In the genomic region with DNA sequence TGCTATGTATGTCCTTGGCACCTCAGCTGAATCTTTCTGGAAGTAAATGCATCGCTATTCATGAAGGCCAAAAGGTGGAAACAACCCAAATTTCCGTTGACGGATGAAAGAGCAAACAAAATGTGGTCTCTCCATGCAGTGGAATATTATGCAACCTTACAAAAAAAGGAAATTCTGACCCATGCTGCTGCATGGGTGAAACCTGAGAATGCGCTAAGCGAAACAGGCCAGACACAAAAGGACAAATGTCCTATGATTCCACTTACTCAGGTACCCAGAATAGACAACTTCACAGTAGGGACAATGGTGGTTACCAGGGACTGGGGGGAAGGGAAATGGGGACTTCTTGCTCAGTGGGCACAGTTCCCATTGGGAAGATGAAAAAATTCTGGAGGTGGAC, we compare ENCODE assay signal across 20 cellular contexts.
DNase-seq lines count a peak whose midpoint lies in the region; ATAC-seq, FAIRE-seq and TF ChIP-seq lines count a peak whose summit lies in the region.
"Had no signal": no experiment of that assay in that cellular context is flagged by ENCODE, and none has a peak within 500 bp of the region (broad histone marks: within the 10 kb centered on the region; RNA-seq: fewer than 3 reads in every experiment).

No MANE protein-coding gene starts in this region.

- peak; percentile 13 to 42 for TF ChIP-seq RAD21 in liver (IDR thresholded peaks at IDR 0.05)
- TF ChIP-seq RAD21 in HepG2 (CRISPR knock-in tag; IDR thresholded peaks at IDR 0.05) = no peak
- TF ChIP-seq RAD21 in neural cell (conservative IDR thresholded peaks at IDR 0.05) = no peak

- FAIRE-seq in HepG2 (lab: Jason Lieb, UNC) = no peak
- FAIRE-seq: H1 had no signal

- peaks cover 0 to 6% (median 4%) of the 10 kb centered on the region in 3 donors for H3K36me3 Mint-ChIP-seq in immature natural killer cell
- no peaks in the 10 kb centered on the region for H3K36me3 Mint-ChIP-seq in T-helper 2 cell treated with Interferon-gamma antibody and Interleukin-4, amounts not matched to agents 5 μg/mL and 100 μg/mL, for 36 hours (ENCODE audit: low read depth)

- BruUV-seq in HepG2 (replicated peaks; lab: Mats Ljungman, UMichigan) = no TSS peak

- CTCF ChIA-PET in HepG2 (lab: Yijun Ruan, JAX; ENCODE audit: low intra/inter-chr PET ratio, low total read pairs) = no interaction called here

- in situ Hi-C loops in HepG2 (cut with HindIII; ENCODE audit: extremely low pct_ligation_motif_present, low pct_unique_long_range_greater_than_20kb) = no loop called here

- H3K27ac ChIP-seq in liver (ENCODE audit: low read depth in 1 of 2, low read length in 2 of 2) (no peak overlapping the region), HepG2 (ENCODE audit: extremely low read length, insufficient read depth, low read length) (no peak overlapping the region), neural cell (ENCODE audit: low read length) (no peak overlapping the region)
- H3K27ac ChIP-seq: BLaER1 had no signal

- TF ChIP-seq POLR2A in HepG2 (IDR thresholded peaks at IDR 0.05; ENCODE audit: insufficient read depth in 1 of 2, low read depth in 2 of 2, low read length in 2 of 2) = no peak

- intact Hi-C loops in HepG2 (cut with micrococcal nuclease; ENCODE audit: unreplicated experiment) = no loop called here

- no peaks in the 10 kb centered on the region for H3K4me1 ChIP-seq in liver (ENCODE audit: control insufficient read depth in 4 of 4, insufficient read depth in 4 of 4, low read length in 3 of 4)
- H3K4me1 ChIP-seq in HepG2 (ENCODE audit: insufficient read depth, low read length) = no peaks in the 10 kb centered on the region
- H3K4me1 ChIP-seq: BLaER1 had no signal

- H3K4me1 Mint-ChIP-seq in immature natural killer cell = peaks cover 66 to 74% of the 10 kb centered on the region in 2 donors
- H3K4me1 Mint-ChIP-seq in T-helper 2 cell treated with Interferon-gamma antibody and Interleukin-4, amounts not matched to agents 5 μg/mL and 100 μg/mL, for 36 hours (ENCODE audit: low read depth) = peaks cover 10% of the 10 kb centered on the region

- H3K27me3 ChIP-seq in liver (ENCODE audit: control insufficient read depth in 4 of 4, insufficient read depth in 4 of 4, low read length in 3 of 4) (no peaks in the 10 kb centered on the region), HepG2 (ENCODE audit: control insufficient read depth in 1 of 2, insufficient read depth in 2 of 2, low read length in 2 of 2) (peaks cover 0 to 3% of the 10 kb centered on the region in 2 experiments; a peak in 1 of 5 replicates), neural cell (ENCODE audit: insufficient read depth, low read depth, low read length) (no peaks in the 10 kb centered on the region)
- H3K27me3 ChIP-seq: BLaER1 had no signal

- H3K36me3 ChIP-seq in liver (ENCODE audit: control insufficient read depth in 4 of 4, insufficient read depth in 3 of 4, low read depth in 1 of 4, low read length in 3 of 4) (no peaks in the 10 kb centered on the region), HepG2 (replicated peaks in 1 of 2; ENCODE audit: control insufficient read depth in 1 of 2, insufficient read depth in 2 of 2, low read length in 2 of 2) (no peaks in the 10 kb centered on the region), neural cell (ENCODE audit: insufficient read depth, low read length) (no peaks in the 10 kb centered on the region)

- peaks cover 0 to 5% (median 2%) of the 10 kb centered on the region in 3 donors for H3K27me3 Mint-ChIP-seq in immature natural killer cell (ENCODE audit: low read depth in 3 of 3)
- no peaks in the 10 kb centered on the region for H3K27me3 Mint-ChIP-seq in T-helper 2 cell treated with Interferon-gamma antibody and Interleukin-4, amounts not matched to agents 5 μg/mL and 100 μg/mL, for 36 hours (ENCODE audit: low read depth)
- H3K27me3 Mint-ChIP-seq: CD4-positive, alpha-beta memory T cell had no signal

- H3K9ac ChIP-seq in liver (ENCODE audit: low read depth in 1 of 2, low read length in 2 of 2) (no peak overlapping the region), HepG2 (ENCODE audit: insufficient read depth, low read depth, low read length) (no peak overlapping the region), neural cell (ENCODE audit: low read length) (peak overlapping the region; percentile 20)
- H3K9ac ChIP-seq: BLaER1 had no signal

- H4K20me1 ChIP-seq in HepG2 (ENCODE audit: insufficient read depth, low read length) (no peaks in the 10 kb centered on the region), neural cell (ENCODE audit: insufficient read depth) (no peaks in the 10 kb centered on the region)

- no peaks in the 10 kb centered on the region for H3F3A ChIP-seq in neural cell (ENCODE audit: insufficient read depth, low read length, poor library complexity, severe bottlenecking)

- TF ChIP-seq EP300 in HepG2 (IDR thresholded peaks at IDR 0.05; ENCODE audit: low read depth in 2 of 2, low read length in 2 of 2) (no peak), HepG2 (CRISPR knock-in tag; IDR thresholded peaks at IDR 0.05; ENCODE audit: borderline replicate concordance) (no peak), neural cell (conservative IDR thresholded peaks at IDR 0.05; ENCODE audit: poor library complexity, severe bottlenecking) (no peak)

- no peak overlapping the region for H3K4me3 ChIP-seq in liver (ENCODE audit: low read depth in 1 of 3, low read length in 3 of 3)
- no peak overlapping the region for H3K4me3 ChIP-seq in HepG2 (replicated peaks in 1 of 3; ENCODE audit: insufficient read depth in 1 of 3, low read depth in 2 of 3, low read length in 3 of 3)
- H3K4me3 ChIP-seq in neural cell (ENCODE audit: low read length) = no peak overlapping the region
- H3K4me3 ChIP-seq: BLaER1 had no signal

- H3K79me2 ChIP-seq in HepG2 (ENCODE audit: insufficient read depth, low read length) (no peaks in the 10 kb centered on the region), neural cell (replicated peaks; ENCODE audit: insufficient read depth, low read length) (no peaks in the 10 kb centered on the region)

- no peaks in the 10 kb centered on the region for H3K9me3 ChIP-seq in liver (ENCODE audit: control insufficient read depth in 4 of 4, low read length in 3 of 4)
- peaks cover 5% of the 10 kb centered on the region; the same call in 1 of the 2 replicates for H3K9me3 ChIP-seq in HepG2 (ENCODE audit: low read length)
- H3K9me3 ChIP-seq in neural cell (ENCODE audit: low read length) = no peaks in the 10 kb centered on the region
- H3K9me3 ChIP-seq: BLaER1 had no signal

- 70% methylated on average over 5 of the region's 5 CpGs for WGBS in liver
- 36% methylated on average over 5 of the region's 5 CpGs for WGBS in HepG2 (ENCODE audit: low lambda C conversion rate)

- H3K4me3 Mint-ChIP-seq in immature natural killer cell = peak overlapping the region; percentile 46 to 87 (median 77)
- H3K4me3 Mint-ChIP-seq in T-helper 2 cell treated with Interferon-gamma antibody and Interleukin-4, amounts not matched to agents 5 μg/mL and 100 μg/mL, for 36 hours = no peak overlapping the region

- POLR2A ChIA-PET in HepG2 (lab: Yijun Ruan, JAX) = no interaction called here

- no peak overlapping the region for H2AFZ ChIP-seq in HepG2 (ENCODE audit: low read length)
- H2AFZ ChIP-seq in neural cell (ENCODE audit: low read depth, low read length) = no peak overlapping the region

- peak overlapping the region in 1 of 6 donors; percentile 27 for H3K27ac Mint-ChIP-seq in immature natural killer cell
- H3K27ac Mint-ChIP-seq in T-helper 2 cell treated with Interferon-gamma antibody and Interleukin-4, amounts not matched to agents 5 μg/mL and 100 μg/mL, for 36 hours = no peak overlapping the region

- DNase-seq in HepG2 (ENCODE audit: low spot score) (no peak), immature natural killer cell (no peak)
- no peak for DNase-seq in T-helper 2 cell treated with Interferon-gamma antibody and Interleukin-4, amounts not matched to agents 5 μg/mL and 100 μg/mL, for 36 hours (ENCODE audit: low spot score)
- DNase-seq: CD4-positive, alpha-beta memory T cell; DMS153; GF-D8; NCI-H1417; NCI-H187; NCI-H2107; NCI-H510A; NCI-H774; PC-3; RPMI8226; SHP77 treated with DMSO at 0.1 percent for 48 hours had no signal

- TF ChIP-seq CTCF in liver (IDR thresholded peaks at IDR 0.05; ENCODE audit: low read depth, low read length, missing input control) (no peak), HepG2 (CRISPR knock-in tag; IDR thresholded peaks at IDR 0.05) (no peak), neural cell (IDR thresholded peaks at IDR 0.05; ENCODE audit: poor library complexity, severe bottlenecking) (no peak)

- ATAC-seq in HepG2 = no peak
- ATAC-seq in HG03039 (IDR thresholded peaks at IDR 0.05; ENCODE audit: unreplicated experiment) = no peak
- ATAC-seq in HG03097 (IDR thresholded peaks at IDR 0.05; ENCODE audit: low FRiP score, unreplicated experiment) = no peak
- ATAC-seq: PC-3 had no signal

- H3K4me2 ChIP-seq in HepG2 (ENCODE audit: low read depth, low read length) (no peak overlapping the region), neural cell (ENCODE audit: low read length) (no peak overlapping the region)
- H3K4me2 ChIP-seq: BLaER1 had no signal

- H3K9me3 Mint-ChIP-seq in immature natural killer cell = no peaks in the 10 kb centered on the region
- H3K9me3 Mint-ChIP-seq in T-helper 2 cell treated with Interferon-gamma antibody and Interleukin-4, amounts not matched to agents 5 μg/mL and 100 μg/mL, for 36 hours = no peaks in the 10 kb centered on the region
- H3K9me3 Mint-ChIP-seq: CD4-positive, alpha-beta memory T cell had no signal

- no peaks in the 10 kb centered on the region for H3K9me2 ChIP-seq in neural cell (ENCODE audit: insufficient read depth, low read length)

TF ChIP-seq in liver, 16 proteins besides CTCF, POLR2A, EP300 and RAD21 (continues in another document):
- no peak for TF ChIP-seq YY1 (IDR thresholded peaks at IDR 0.05)
- TF ChIP-seq TAF1 (conservative IDR thresholded peaks at IDR 0.05) = no peak
- TF ChIP-seq FOXA2 (IDR thresholded peaks at IDR 0.05) = no peak
- TF ChIP-seq RXRA (IDR thresholded peaks at IDR 0.05) = peak in 1 of 2 donors; percentile 46

TF ChIP-seq in HepG2, 621 proteins besides CTCF, POLR2A, EP300 and RAD21:
- TF ChIP-seq ZNF724P (CRISPR knock-in tag; IDR thresholded peaks at IDR 0.05; ENCODE audit: borderline replicate concordance) (no peak), ZNF441 (CRISPR knock-in tag; IDR thresholded peaks at IDR 0.05; ENCODE audit: borderline replicate concordance) (no peak), HNRNPK (IDR thresholded peaks at IDR 0.05; ENCODE audit: low read depth, low read length, poor library complexity, severe bottlenecking) (no peak), ZNF333 (CRISPR knock-in tag; IDR thresholded peaks at IDR 0.05; ENCODE audit: borderline replicate concordance) (no peak)
TF ChIP-seq in HepG2: peak in this region for 0.

TF ChIP-seq in neural cell, 6 proteins besides CTCF, POLR2A, EP300 and RAD21 (continues in another document):
- TF ChIP-seq POLR2AphosphoS5 (IDR thresholded peaks at IDR 0.05) = no peak
- TF ChIP-seq SMC3 (conservative IDR thresholded peaks at IDR 0.05; ENCODE audit: poor library complexity) = no peak
- TF ChIP-seq EZH2 (IDR thresholded peaks at IDR 0.05; ENCODE audit: borderline replicate concordance, insufficient read depth, low read length, poor library complexity, severe bottlenecking) = no peak
